7 cellular contexts compared by ENCODE assay signal in the genomic region with DNA sequence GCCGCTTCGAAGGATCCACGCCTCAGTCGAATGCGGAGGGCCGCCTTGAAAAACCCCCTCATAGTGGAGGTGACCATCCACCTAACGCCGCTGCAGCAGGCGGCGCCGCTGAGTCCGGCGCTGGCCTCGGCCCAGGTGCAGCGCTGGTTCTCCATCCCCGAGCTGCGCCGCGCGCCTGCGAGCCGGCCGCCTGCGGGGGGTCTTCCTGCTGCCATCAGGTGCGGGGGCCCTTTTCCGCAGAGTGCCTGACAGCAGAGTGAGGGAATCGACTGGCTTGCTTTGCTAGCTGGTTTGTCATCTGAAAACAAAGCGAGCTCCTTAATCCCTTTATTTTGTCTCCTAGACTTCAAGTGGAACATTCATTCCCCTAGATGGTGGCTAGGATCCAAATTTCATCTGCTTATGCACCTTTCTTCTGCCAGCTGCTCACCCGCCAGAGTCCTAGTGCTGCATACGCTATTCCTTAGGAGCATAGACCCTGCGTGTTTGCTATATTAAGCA. TPM values are rescaled to one million over a fixed set of nuclear protein-coding genes. Genes with fewer than 3 reads are reported as not detected.
DNase-seq lines count a peak whose midpoint lies in the region; FAIRE-seq and TF ChIP-seq lines count a peak whose summit lies in the region.

No MANE protein-coding gene starts in this region.

- no peaks in the 10 kb centered on the region for H3K79me1 ChIP-seq in mesendoderm (ENCODE audit: low read length)

- no peaks in the 10 kb centered on the region for H3K36me3 ChIP-seq in ectodermal cell (ENCODE audit: control insufficient read depth, insufficient read depth, low read length)
- no peaks in the 10 kb centered on the region for H3K36me3 ChIP-seq in mesendoderm (ENCODE audit: control insufficient read depth, insufficient read depth, low read length)

- no peaks in the 10 kb centered on the region for H3K9me3 ChIP-seq in ectodermal cell (ENCODE audit: control insufficient read depth, low read length)

- peak overlapping the region; percentile 5 for H3K18ac ChIP-seq in mesendoderm (ENCODE audit: low read length)

- H3K4me1 ChIP-seq in ectodermal cell (ENCODE audit: control insufficient read depth, insufficient read depth, low read length) (no peaks in the 10 kb centered on the region), mesendoderm (ENCODE audit: control insufficient read depth, low read depth, low read length) (peaks cover 2% of the 10 kb centered on the region)

- no peak overlapping the region for H2BK5ac ChIP-seq in mesendoderm (ENCODE audit: low read length)

- H3K9ac ChIP-seq in mesendoderm (ENCODE audit: low read length) = peak overlapping the region; percentile 67

- H2BK120ac ChIP-seq in mesendoderm (ENCODE audit: low read depth, low read length) = no peak overlapping the region

- no peak overlapping the region for H2BK15ac ChIP-seq in mesendoderm (replicated peaks; ENCODE audit: low read depth)

- FAIRE-seq in H54 (lab: Jason Lieb, UNC) = no peak

- H3K27ac ChIP-seq in ectodermal cell (ENCODE audit: insufficient read depth, low read depth, low read length, poor library complexity, severe bottlenecking) (no peak overlapping the region), mesendoderm (ENCODE audit: low read depth, low read length) (peak overlapping the region; percentile 30)

- no peak overlapping the region for H2AK5ac ChIP-seq in mesendoderm (ENCODE audit: low read length)

- no peak for TF ChIP-seq POLR2A in H54 (IDR thresholded peaks at IDR 0.05; ENCODE audit: low read depth, low read length)

- H4K5ac ChIP-seq in mesendoderm (ENCODE audit: low read length) = no peak overlapping the region

- TF ChIP-seq CTCF in type B pancreatic cell (conservative IDR thresholded peaks at IDR 0.05) = no peak

- H3K36me3 Mint-ChIP-seq in type B pancreatic cell = no peaks in the 10 kb centered on the region

- peaks cover 23% of the 10 kb centered on the region for H3K27me3 Mint-ChIP-seq in type B pancreatic cell

- WGBS in ectodermal cell, 2 experiments = 4 to 5% methylated on average over 31 of the region's 31 CpGs
- WGBS in mesendoderm (ENCODE audit: extremely low coverage, insufficient coverage, low lambda C conversion rate) = no CpG with 5 or more reads among the region's 31 CpGs

- H3K9me3 Mint-ChIP-seq in type B pancreatic cell = no peaks in the 10 kb centered on the region

- H3K56ac ChIP-seq in mesendoderm (ENCODE audit: low read length) = peak overlapping the region; percentile 89

- H3K4me3 ChIP-seq in ectodermal cell (ENCODE audit: insufficient read depth, low read depth, low read length) (peak overlapping the region; percentile 54), mesendoderm (ENCODE audit: low read length) (no peak overlapping the region)

- H3K4ac ChIP-seq in mesendoderm (ENCODE audit: low read depth, low read length) = no peak overlapping the region

- DNase-seq in GM19238 (ENCODE audit: insufficient read length, low spot score) = peak; percentile 13
- DNase-seq in NCI-H524 treated with DMSO at 0.1 percent for 48 hours (lab: John Stamatoyannopoulos, UW) = peak; percentile 47
- peak; percentile 84 for DNase-seq in mesendoderm
- peak; percentile 70 for DNase-seq in type B pancreatic cell (ENCODE audit: extremely low spot score, unreplicated experiment)
- no peak for DNase-seq in H54 (ENCODE audit: insufficient read length, low spot score)
- no peak for DNase-seq in NCI-H187 treated with DMSO at 0.1 percent for 48 hours (lab: John Stamatoyannopoulos, UW)

- no peak overlapping the region for H3K27ac Mint-ChIP-seq in type B pancreatic cell

- no peaks in the 10 kb centered on the region for H3K79me2 ChIP-seq in mesendoderm (ENCODE audit: control insufficient read depth, insufficient read depth, low read length)

- H3K4me1 Mint-ChIP-seq in type B pancreatic cell (ENCODE audit: unreplicated experiment) = peaks cover 11% of the 10 kb centered on the region

- no peak overlapping the region for H4K8ac ChIP-seq in mesendoderm (ENCODE audit: low read depth, low read length)

- peak overlapping the region; percentile 70 for H3K4me3 Mint-ChIP-seq in type B pancreatic cell

- peak overlapping the region; percentile 87 for H3K4me2 ChIP-seq in mesendoderm (ENCODE audit: low read length)

- peaks cover 23% of the 10 kb centered on the region for H3K27me3 ChIP-seq in ectodermal cell (ENCODE audit: control insufficient read depth, insufficient read depth, low read length, poor library complexity, severe bottlenecking)
- no peaks in the 10 kb centered on the region for H3K27me3 ChIP-seq in mesendoderm (ENCODE audit: insufficient read depth, low read length, poor library complexity)

- no peak overlapping the region for H3K23ac ChIP-seq in mesendoderm (ENCODE audit: low read length)

RNA-seq across cellular contexts. Expression of a gene that starts 10.4 kb away (rescaled TPM):
- 18.3 TPM for polyA plus RNA-seq in ectodermal cell (2013, experiment 1 of 4)
- polyA plus RNA-seq in ectodermal cell (2013, experiment 2 of 4) = 22.4 TPM
- 10.3 TPM for polyA plus RNA-seq in ectodermal cell (2013, experiment 3 of 4)
- 12.2 TPM for polyA plus RNA-seq in ectodermal cell (2013, experiment 4 of 4)
- polyA plus RNA-seq in mesendoderm (2013, experiment 1 of 2) = 11.4 TPM
- polyA plus RNA-seq in mesendoderm (2013, experiment 2 of 2) = 12.4 TPM
- 7.1 and 20.3 TPM in 2 replicates for total RNA-seq in type B pancreatic cell (ENCODE audit: low replicate concordance)

RNA-seq across cellular contexts. Expression of a gene that starts 22.1 kb away (rescaled TPM):
- polyA plus RNA-seq in ectodermal cell (2013, experiment 1 of 4) = not detected
- polyA plus RNA-seq in ectodermal cell (2013, experiment 2 of 4) = not detected
- polyA plus RNA-seq in ectodermal cell (2013, experiment 3 of 4) = not detected
- not detected for polyA plus RNA-seq in ectodermal cell (2013, experiment 4 of 4)
- polyA plus RNA-seq in mesendoderm (2013, experiment 1 of 2) = 0.06 TPM
- 0.03 TPM for polyA plus RNA-seq in mesendoderm (2013, experiment 2 of 2)
- not detected in 2 replicates for total RNA-seq in type B pancreatic cell (ENCODE audit: low replicate concordance)

RNA-seq across cellular contexts. Expression of a gene that starts 42.7 kb away (rescaled TPM):
- polyA plus RNA-seq in ectodermal cell (2013, experiment 1 of 4) = 0.44 TPM
- 0.39 TPM for polyA plus RNA-seq in ectodermal cell (2013, experiment 2 of 4)
- 0.48 TPM for polyA plus RNA-seq in ectodermal cell (2013, experiment 3 of 4)
- 0.65 TPM for polyA plus RNA-seq in ectodermal cell (2013, experiment 4 of 4)
- 0.87 TPM for polyA plus RNA-seq in mesendoderm (2013, experiment 1 of 2)
- polyA plus RNA-seq in mesendoderm (2013, experiment 2 of 2) = 0.80 TPM
- total RNA-seq in type B pancreatic cell (ENCODE audit: low replicate concordance) = 0.99 and 1.9 TPM in 2 replicates

Comparison
In these comparisons a context has a peak if more than half of its experiments do, and no peak if none do; other contexts are left out.
1. DNase-seq: peak in GM19238 (single experiment), NCI-H524 treated with DMSO at 0.1 percent for 48 hours (single experiment), mesendoderm (single experiment) and type B pancreatic cell (single experiment); none in H54 (single experiment) and NCI-H187 treated with DMSO at 0.1 percent for 48 hours (single experiment).